33 cellular contexts compared by ENCODE assay signal in genomic region chr6:1059596-1059995, GRCh38.
"Had no signal": no experiment of that assay in that cellular context is flagged by ENCODE, and none has a peak within 500 bp of the region (broad histone marks: within the 10 kb centered on the region; RNA-seq: fewer than 3 reads in every experiment).

No MANE protein-coding gene starts in this region.

- H3K4me1 Mint-ChIP-seq: activated CD4-positive, alpha-beta T cell treated with anti-CD3 and anti-CD28 coated beads for 36 hours; activated CD4-positive, alpha-beta T cell treated with anti-CD3 and anti-CD28 coated beads, Interleukin-2, amount 10 ng/mL, durations not matched to agents 24 days and 14 days; activated CD8-positive, alpha-beta memory T cell treated with anti-CD3 and anti-CD28 coated beads, Interleukin-2, amount 10 ng/mL, durations not matched to agents 7 days and 5 days; activated naive CD4-positive, alpha-beta T cell treated with anti-CD3 and anti-CD28 coated beads, Interleukin-2, amount 50 U/mL, for 24 hours; activated naive CD8-positive, alpha-beta T cell treated with anti-CD3 and anti-CD28 coated beads for 36 hours; activated naive CD8-positive, alpha-beta T cell treated with anti-CD3 and anti-CD28 coated beads, Interleukin-2, amount 50 U/mL, for 24 hours had no signal

- DNase-seq: activated CD4-positive, alpha-beta memory T cell treated with anti-CD3 and anti-CD28 coated beads for 36 hours; activated CD4-positive, alpha-beta T cell treated with anti-CD3 and anti-CD28 coated beads for 36 hours; activated CD4-positive, alpha-beta T cell treated with anti-CD3 and anti-CD28 coated beads, Interleukin-2, amount 10 ng/mL, durations not matched to agents 24 days and 14 days; activated CD4-positive, CD25-positive, alpha-beta regulatory T cell; activated CD4-positive, CD25-positive, alpha-beta regulatory T cell treated with anti-CD3 and anti-CD28 coated beads, Interleukin-2, amount 50 U/mL, for 72 hours; activated CD8-positive, alpha-beta memory T cell treated with anti-CD3 and anti-CD28 coated beads, Interleukin-2, amount 10 ng/mL, durations not matched to agents 7 days and 5 days; activated CD8-positive, alpha-beta memory T cell treated with anti-CD3 and anti-CD28 coated beads, Interleukin-2, amount 50 U/mL, for 4 hours; activated CD8-positive, alpha-beta T cell treated with anti-CD3 and anti-CD28 coated beads, Interleukin-2, amount 10 ng/mL, durations not matched to agents 7 days and 5 days; activated effector memory CD4-positive, alpha-beta T cell treated with anti-CD3 and anti-CD28 coated beads, Interleukin-2, amount 50 U/mL, for 16 hours; activated naive CD4-positive, alpha-beta T cell treated with anti-CD3 and anti-CD28 coated beads for 36 hours; activated naive CD8-positive, alpha-beta T cell treated with anti-CD3 and anti-CD28 coated beads for 36 hours; activated naive CD8-positive, alpha-beta T cell treated with anti-CD3 and anti-CD28 coated beads, Interleukin-2, amount 50 U/mL, for 24 hours; activated T-cell treated with anti-CD3 and anti-CD28 coated beads, Interleukin-2, amount 50 U/mL, for 1 hour; activated T-cell treated with anti-CD3 and anti-CD28 coated beads, Interleukin-2, amount 50 U/mL, for 48 hours; adrenal gland; amygdala; aorta; body of pancreas; caudate nucleus; cortex of kidney; dermis blood vessel endothelial cell; effector CD4-positive, alpha-beta T cell; effector memory CD8-positive, alpha-beta T cell; esophagus squamous epithelium; head of caudate nucleus; T-helper 1 cell; T-helper 17 cell; T1000 had no signal

- H3K9me3 ChIP-seq: adrenal gland, body of pancreas, esophagus squamous epithelium had no signal

- H3K36me3 Mint-ChIP-seq: activated CD4-positive, alpha-beta memory T cell treated with anti-CD3 and anti-CD28 coated beads for 36 hours; activated CD8-positive, alpha-beta memory T cell treated with anti-CD3 and anti-CD28 coated beads, Interleukin-2, amount 10 ng/mL, durations not matched to agents 7 days and 5 days; activated naive CD4-positive, alpha-beta T cell treated with anti-CD3 and anti-CD28 coated beads, Interleukin-2, amount 50 U/mL, for 24 hours; activated naive CD8-positive, alpha-beta T cell treated with anti-CD3 and anti-CD28 coated beads for 36 hours had no signal

- H3K9me3 Mint-ChIP-seq: activated CD4-positive, alpha-beta memory T cell treated with anti-CD3 and anti-CD28 coated beads for 36 hours; activated CD4-positive, alpha-beta T cell treated with anti-CD3 and anti-CD28 coated beads, Interleukin-2, amount 10 ng/mL, durations not matched to agents 24 days and 14 days; activated naive CD4-positive, alpha-beta T cell treated with anti-CD3 and anti-CD28 coated beads for 36 hours; activated naive CD4-positive, alpha-beta T cell treated with anti-CD3 and anti-CD28 coated beads, Interleukin-2, amount 50 U/mL, for 24 hours; activated naive CD8-positive, alpha-beta T cell treated with anti-CD3 and anti-CD28 coated beads for 36 hours; activated naive CD8-positive, alpha-beta T cell treated with anti-CD3 and anti-CD28 coated beads, Interleukin-2, amount 50 U/mL, for 24 hours; activated T-helper 1 cell treated with anti-CD3 and anti-CD28 coated beads, Interleukin-12 subunit alpha, Interleukin-12 subunit beta, Interleukin-2, Interleukin-4 antibody, amounts not matched to agents 30 ng/mL and 10 ng/mL and 1 ng/mL, durations not matched to agents 14 hours and 24 hours and 36 hours; activated T-helper 2 cell treated with anti-CD3 and anti-CD28 coated beads, Interferon-gamma antibody, Interleukin-2, Interleukin-4, amounts not matched to agents 10 μg/mL and 5 μg/mL and 100 μg/mL, durations not matched to agents 14 hours and 24 hours and 36 hours; T-helper 2 cell treated with Interferon-gamma antibody and Interleukin-4, amounts not matched to agents 5 μg/mL and 100 μg/mL, for 36 hours had no signal

- H3K4me3 Mint-ChIP-seq: activated CD4-positive, alpha-beta memory T cell treated with anti-CD3 and anti-CD28 coated beads for 36 hours; activated CD4-positive, alpha-beta T cell treated with anti-CD3 and anti-CD28 coated beads for 36 hours; activated CD4-positive, alpha-beta T cell treated with anti-CD3 and anti-CD28 coated beads, Interleukin-2, amount 10 ng/mL, durations not matched to agents 24 days and 14 days; activated CD8-positive, alpha-beta memory T cell treated with anti-CD3 and anti-CD28 coated beads, Interleukin-2, amount 10 ng/mL, durations not matched to agents 7 days and 5 days; activated CD8-positive, alpha-beta T cell treated with anti-CD3 and anti-CD28 coated beads, Interleukin-2, amount 10 ng/mL, durations not matched to agents 7 days and 5 days; activated naive CD4-positive, alpha-beta T cell treated with anti-CD3 and anti-CD28 coated beads for 36 hours; activated naive CD4-positive, alpha-beta T cell treated with anti-CD3 and anti-CD28 coated beads, Interleukin-2, amount 50 U/mL, for 24 hours; activated naive CD8-positive, alpha-beta T cell treated with anti-CD3 and anti-CD28 coated beads for 36 hours; activated naive CD8-positive, alpha-beta T cell treated with anti-CD3 and anti-CD28 coated beads, Interleukin-2, amount 50 U/mL, for 24 hours; activated T-helper 1 cell treated with anti-CD3 and anti-CD28 coated beads, Interleukin-12 subunit alpha, Interleukin-12 subunit beta, Interleukin-2, Interleukin-4 antibody, amounts not matched to agents 30 ng/mL and 10 ng/mL and 1 ng/mL, durations not matched to agents 14 hours and 24 hours and 36 hours; effector memory CD8-positive, alpha-beta T cell; T-helper 17 cell; T-helper 2 cell treated with Interferon-gamma antibody and Interleukin-4, amounts not matched to agents 5 μg/mL and 100 μg/mL, for 36 hours had no signal

- H3K27ac ChIP-seq: adrenal gland, body of pancreas, epithelial cell of prostate, esophagus squamous epithelium had no signal

- H3K27ac Mint-ChIP-seq: activated CD4-positive, alpha-beta memory T cell treated with anti-CD3 and anti-CD28 coated beads for 36 hours; activated CD4-positive, alpha-beta T cell treated with anti-CD3 and anti-CD28 coated beads for 36 hours; activated CD4-positive, alpha-beta T cell treated with anti-CD3 and anti-CD28 coated beads, Interleukin-2, amount 10 ng/mL, durations not matched to agents 24 days and 14 days; activated CD8-positive, alpha-beta memory T cell treated with anti-CD3 and anti-CD28 coated beads, Interleukin-2, amount 10 ng/mL, durations not matched to agents 7 days and 5 days; activated CD8-positive, alpha-beta T cell treated with anti-CD3 and anti-CD28 coated beads, Interleukin-2, amount 10 ng/mL, durations not matched to agents 7 days and 5 days; activated naive CD4-positive, alpha-beta T cell treated with anti-CD3 and anti-CD28 coated beads for 36 hours; activated naive CD4-positive, alpha-beta T cell treated with anti-CD3 and anti-CD28 coated beads, Interleukin-2, amount 50 U/mL, for 24 hours; activated naive CD8-positive, alpha-beta T cell treated with anti-CD3 and anti-CD28 coated beads for 36 hours; activated naive CD8-positive, alpha-beta T cell treated with anti-CD3 and anti-CD28 coated beads, Interleukin-2, amount 50 U/mL, for 24 hours; activated T-helper 1 cell treated with anti-CD3 and anti-CD28 coated beads, Interleukin-12 subunit alpha, Interleukin-12 subunit beta, Interleukin-2, Interleukin-4 antibody, amounts not matched to agents 30 ng/mL and 10 ng/mL and 1 ng/mL, durations not matched to agents 14 hours and 24 hours and 36 hours; activated T-helper 2 cell treated with anti-CD3 and anti-CD28 coated beads, Interferon-gamma antibody, Interleukin-2, Interleukin-4, amounts not matched to agents 10 μg/mL and 5 μg/mL and 100 μg/mL, durations not matched to agents 14 hours and 24 hours and 36 hours; effector memory CD8-positive, alpha-beta T cell; T-helper 17 cell; T-helper 2 cell treated with Interferon-gamma antibody and Interleukin-4, amounts not matched to agents 5 μg/mL and 100 μg/mL, for 36 hours had no signal

- H3K4me3 ChIP-seq: adrenal gland, body of pancreas, esophagus squamous epithelium had no signal

- H3K4me1 ChIP-seq: adrenal gland had no signal

- H3K27me3 ChIP-seq: adrenal gland, body of pancreas, esophagus squamous epithelium had no signal

- ATAC-seq: activated CD4-positive, alpha-beta T cell treated with anti-CD3 and anti-CD28 coated beads for 36 hours; activated CD8-positive, alpha-beta memory T cell treated with anti-CD3 and anti-CD28 coated beads, Interleukin-2, amount 10 ng/mL, durations not matched to agents 7 days and 5 days; activated CD8-positive, alpha-beta T cell treated with anti-CD3 and anti-CD28 coated beads, Interleukin-2, amount 10 ng/mL, durations not matched to agents 7 days and 5 days; activated naive CD8-positive, alpha-beta T cell treated with anti-CD3 and anti-CD28 coated beads, Interleukin-2, amount 50 U/mL, for 24 hours; body of pancreas; effector memory CD8-positive, alpha-beta T cell; T-helper 17 cell had no signal

- H3K36me3 ChIP-seq: adrenal gland, esophagus squamous epithelium had no signal
